ENCODE assay signal across 8 cellular contexts in genomic region chr20:54103067-54103761, GRCh38. TPM values are rescaled to one million over a fixed set of nuclear protein-coding genes. Genes with fewer than 3 reads are reported as not detected.
DNase-seq lines count a peak whose midpoint lies in the region; ATAC-seq and TF ChIP-seq lines count a peak whose summit lies in the region.

No MANE protein-coding gene starts in this region.

- H2AK5ac ChIP-seq in IMR-90 (ENCODE audit: low read depth, low read length): no peak overlapping the region

- no peak overlapping the region for H3K14ac ChIP-seq in IMR-90 (replicated peaks; ENCODE audit: low read depth, low read length)

- H3K27ac ChIP-seq in IMR-90 (ENCODE audit: insufficient read depth, low read length) (no peak overlapping the region), ascending aorta (no peak overlapping the region)

- H2BK20ac ChIP-seq in IMR-90 (ENCODE audit: low read depth, low read length): no peak overlapping the region

- H3K27ac Mint-ChIP-seq in T-cell: no peak overlapping the region

- H3K27me3 Mint-ChIP-seq in T-cell: peaks cover 4 to 10% of the 10 kb centered on the region in 2 donors

- H3K27me3 ChIP-seq in IMR-90 (ENCODE audit: control insufficient read depth, insufficient read depth, low read length): peaks cover 2% of the 10 kb centered on the region; the same call in 1 of the 2 replicates
- no peaks in the 10 kb centered on the region for H3K27me3 ChIP-seq in ascending aorta

- TF ChIP-seq CTCF in IMR-90 (conservative IDR thresholded peaks at IDR 0.05; ENCODE audit: low read depth, low read length) (peak; percentile 89), ascending aorta (IDR thresholded peaks at IDR 0.05) (peak; percentile 30 to 59 (median 48))

- no peak for TF ChIP-seq POLR2A in IMR-90 (IDR thresholded peaks at IDR 0.05; ENCODE audit: low read depth, low read length)

- dilution Hi-C loops in IMR-90 (cut with HindIII; ENCODE audit: low sequenced_read_pairs, unreplicated experiment): no loop called here

- H4K91ac ChIP-seq in IMR-90 (ENCODE audit: insufficient read depth, low read depth, low read length): no peak overlapping the region

- no TSS peak for BruUV-seq in IMR-90 (replicated peaks; lab: Mats Ljungman, UMichigan)

- peak; percentile 77 for TF ChIP-seq RAD21 in IMR-90 (IDR thresholded peaks at IDR 0.05; ENCODE audit: low read length)

- H3K36me3 ChIP-seq in IMR-90 (ENCODE audit: control insufficient read depth, insufficient read depth, low read length): no peaks in the 10 kb centered on the region
- no peaks in the 10 kb centered on the region for H3K36me3 ChIP-seq in ascending aorta

- H3K36me3 Mint-ChIP-seq in T-cell: no peaks in the 10 kb centered on the region

- no peak overlapping the region for H3K4me3 Mint-ChIP-seq in T-cell

- H3K4ac ChIP-seq in IMR-90 (ENCODE audit: low read depth, low read length): no peak overlapping the region

- POLR2A ChIA-PET in IMR-90 (lab: Charles Lee; ENCODE audit: unreplicated experiment) (no interaction called here), T-cell (lab: Charles Lee) (no interaction called here)

- H4K8ac ChIP-seq in IMR-90 (ENCODE audit: low read depth in 2 of 2, low read length in 2 of 2): no peak overlapping the region

- no peak overlapping the region for H2AK9ac ChIP-seq in IMR-90 (replicated peaks; ENCODE audit: low read depth, low read length, poor library complexity)

- no peak overlapping the region for H3K56ac ChIP-seq in IMR-90 (ENCODE audit: extremely low read depth, insufficient read depth, low read length)

- no peak overlapping the region for H3K4me2 ChIP-seq in IMR-90 (ENCODE audit: low read depth, low read length)

- no peaks in the 10 kb centered on the region for H3K79me1 ChIP-seq in IMR-90 (ENCODE audit: low read depth in 1 of 2, low read length in 2 of 2)

- H4K5ac ChIP-seq in IMR-90 (ENCODE audit: low read depth, low read length): no peak overlapping the region

- no peaks in the 10 kb centered on the region for H3K4me1 ChIP-seq in IMR-90 (ENCODE audit: control insufficient read depth, insufficient read depth, low read length)
- H3K4me1 ChIP-seq in ascending aorta: no peaks in the 10 kb centered on the region

- H2BK120ac ChIP-seq in IMR-90 (ENCODE audit: low read depth, low read length): no peak overlapping the region

- no peak overlapping the region for H2BK5ac ChIP-seq in IMR-90 (ENCODE audit: low read depth, low read length, poor library complexity, severe bottlenecking)

- H2AFZ ChIP-seq in IMR-90 (replicated peaks; ENCODE audit: low read length, poor library complexity): peak overlapping the region; percentile 29

- CTCF ChIA-PET in IMR-90 (lab: Yijun Ruan, JAX): interaction anchor here (0.5 to 4.5 kb wide), 19 partner anchors 8 to 544 kb away, joined by 3 to 66 read pairs (median 4); partner anchors contain the start of gene PFDN4
- CTCF ChIA-PET in T-cell (lab: Charles Lee): interaction anchor here (0.5 to 1.6 kb wide), 8 partner anchors 12 to 1590 kb away, joined by 3 to 5 read pairs (median 4); partner anchors contain the start of gene PFDN4 (in 1 of the 2)

- H3K9me3 ChIP-seq in IMR-90 (ENCODE audit: control insufficient read depth, insufficient read depth, low read length) (no peaks in the 10 kb centered on the region), ascending aorta (no peaks in the 10 kb centered on the region)

- H2BK15ac ChIP-seq in IMR-90 (ENCODE audit: low read depth, low read length): no peak overlapping the region

- H4K20me1 ChIP-seq in IMR-90 (ENCODE audit: insufficient read depth, low read length): no peaks in the 10 kb centered on the region

- H3K23ac ChIP-seq in IMR-90 (ENCODE audit: low read depth, low read length): no peak overlapping the region

- no CpG with 5 or more reads among the region's 11 CpGs for WGBS in IMR-90 (ENCODE audit: extremely low coverage in 2 of 2, insufficient read length in 1 of 2), 2 experiments

- no peaks in the 10 kb centered on the region for H3K4me1 Mint-ChIP-seq in T-cell

- H3K9me1 ChIP-seq in IMR-90 (ENCODE audit: insufficient read depth, low read length): no peaks in the 10 kb centered on the region; the same call in 1 of the 2 replicates

- ATAC-seq in GM21526 (IDR thresholded peaks at IDR 0.05; ENCODE audit: low FRiP score, unreplicated experiment): peak; percentile 87
- peak; percentile 86 for ATAC-seq in IMR-90 (ENCODE audit: low read depth)
- ATAC-seq in T-cell (replicated peaks in 1 of 4): peak in 2 of 4 experiments; percentile 59 to 65
- no peak for ATAC-seq in HG03457 (IDR thresholded peaks at IDR 0.05; ENCODE audit: unreplicated experiment)

- no peaks in the 10 kb centered on the region for H3K9me3 Mint-ChIP-seq in T-cell

- no peak overlapping the region for H3K18ac ChIP-seq in IMR-90 (ENCODE audit: low read depth, low read length)

- no peak overlapping the region for H3K9ac ChIP-seq in IMR-90 (ENCODE audit: low read depth, low read length)

- H3K4me3 ChIP-seq in IMR-90 (ENCODE audit: insufficient read depth, low read depth, low read length): no peak overlapping the region
- H3K4me3 ChIP-seq in ascending aorta: no peak overlapping the region

- in situ Hi-C loops in IMR-90 (cut with MboI; ENCODE audit: low sequenced_read_pairs): loop anchor here (5.0 to 10.0 kb wide), 2 partner anchors 94 to 532 kb away; no protein-coding TSS in a partner anchor

- intact Hi-C loops in IMR-90 (cut with micrococcal nuclease) (no loop called here), ascending aorta (cut with DNase I) (no loop called here)

- DNase-seq in GDM1 (lab: John Stamatoyannopoulos, UW) (peak; percentile 39), IMR-90 (peak; percentile 64), T-cell (peak; percentile 16 to 70 (median 56)), ascending aorta (ENCODE audit: low spot score in 2 of 2) (peak; percentile 10 to 76), iPS DF 4.7 (ENCODE audit: extremely low read depth, low spot score) (peak; percentile 49)
- peak; percentile 89 for DNase-seq in stimulated activated CD4-positive, alpha-beta T cell treated with anti-CD3 and anti-CD28 coated beads, Interleukin-15, amount 100 ng/mL, for 24 hours

TF ChIP-seq in IMR-90, 13 proteins besides CTCF, POLR2A, EP300 and RAD21:
- TF ChIP-seq USF2 (IDR thresholded peaks at IDR 0.05; ENCODE audit: low read depth, low read length) (peak; percentile 75; the same call in 1 of the 2 replicates), CHD1 (IDR thresholded peaks at IDR 0.05; ENCODE audit: low read depth, low read length) (no peak), MXI1 (IDR thresholded peaks at IDR 0.05; ENCODE audit: borderline replicate concordance, low read depth, low read length) (peak; percentile 39; the same call in 1 of the 2 replicates), SMC3 (IDR thresholded peaks at IDR 0.05; ENCODE audit: low read depth, low read length) (peak; percentile 86)

RNA-seq across cellular contexts. Expression of gene BCAS1, which starts 32.8 kb away (rescaled TPM):
- total RNA-seq in IMR-90 (2012; rRNA removed): under 0.01 TPM in 2 replicates
- not detected in 2 replicates for polyA plus RNA-seq in IMR-90 (2012; rRNA removed)
- polyA plus RNA-seq in IMR-90 (2012; cell fraction: cytosol; rRNA removed): not detected in 2 replicates
- not detected in 2 replicates for polyA plus RNA-seq in IMR-90 (2012; cell fraction: nucleus; rRNA removed; ENCODE audit: low replicate concordance)
- under 1 TPM in 4 of 5 donors, not detected in 1; 0.26 to 0.76 (median 0.51) TPM for total RNA-seq in T-cell
- total RNA-seq in ascending aorta: not detected

Comparison
In these comparisons a context has a peak if more than half of its experiments do, and no peak if none do; other contexts are left out.
1. DNase-seq: peak in every context shown above with its lines; median percentile 89 in stimulated activated CD4-positive, alpha-beta T cell treated with anti-CD3 and anti-CD28 coated beads, Interleukin-15, amount 100 ng/mL, for 24 hours; 64 in IMR-90; 56 in T-cell; 49 in iPS DF 4.7; 43 in ascending aorta; 39 in GDM1.